14 cellular contexts compared by ENCODE assay signal in genomic region chr4:173518419-173519102, GRCh38. TPM values are rescaled to one million over a fixed set of nuclear protein-coding genes. Genes with fewer than 3 reads are reported as not detected.
DNase-seq lines count a peak whose midpoint lies in the region; ATAC-seq, FAIRE-seq and TF ChIP-seq lines count a peak whose summit lies in the region.
"Had no signal": no experiment of that assay in that cellular context is flagged by ENCODE, and none has a peak within 500 bp of the region (broad histone marks: within the 10 kb centered on the region; RNA-seq: fewer than 3 reads in every experiment).

No MANE protein-coding gene starts in this region.

- peaks cover 11 to 19% of the 10 kb centered on the region in 2 donors for H3K9me3 Mint-ChIP-seq in stimulated activated naive CD8-positive, alpha-beta T cell treated with anti-CD3 and anti-CD28 coated beads, Interleukin-15, amount 100 ng/mL, for 72 hours
- H3K9me3 Mint-ChIP-seq: activated T-cell treated with anti-CD3 and anti-CD28 coated beads, Interleukin-2, amount 50 U/mL, for 4 hours had no signal

- H3K36me3 ChIP-seq in bronchial epithelial cell (ENCODE audit: control insufficient read depth, insufficient read depth, low read length) = no peaks in the 10 kb centered on the region

- H3K27ac Mint-ChIP-seq in stimulated activated naive CD8-positive, alpha-beta T cell treated with anti-CD3 and anti-CD28 coated beads, Interleukin-15, amount 100 ng/mL, for 72 hours = no peak overlapping the region

- ATAC-seq in stimulated activated naive CD8-positive, alpha-beta T cell treated with anti-CD3 and anti-CD28 coated beads, Interleukin-15, amount 100 ng/mL, for 72 hours = no peak
- no peak for ATAC-seq in GM21367 (IDR thresholded peaks at IDR 0.05; ENCODE audit: unreplicated experiment)
- ATAC-seq: activated T-cell treated with anti-CD3 and anti-CD28 coated beads, Interleukin-2, amount 50 U/mL, for 4 hours had no signal

- H3K4me3 ChIP-seq in bronchial epithelial cell (ENCODE audit: low read depth, low read length) = no peak overlapping the region
- H3K4me3 ChIP-seq: mucosa of descending colon had no signal

- H3K4me1 Mint-ChIP-seq in stimulated activated naive CD8-positive, alpha-beta T cell treated with anti-CD3 and anti-CD28 coated beads, Interleukin-15, amount 100 ng/mL, for 72 hours = peaks cover 41% of the 10 kb centered on the region

- peaks cover 100% of the 10 kb centered on the region for H3K27me3 Mint-ChIP-seq in stimulated activated naive CD8-positive, alpha-beta T cell treated with anti-CD3 and anti-CD28 coated beads, Interleukin-15, amount 100 ng/mL, for 72 hours

- no peak for TF ChIP-seq CTCF in bronchial epithelial cell (IDR thresholded peaks at IDR 0.05; ENCODE audit: insufficient read depth, low read length, severe bottlenecking)

- no peak for FAIRE-seq in bronchial epithelial cell (lab: Jason Lieb, UNC)
- FAIRE-seq: colon, GM12891 had no signal

- peaks cover 62% of the 10 kb centered on the region for H3K27me3 ChIP-seq in bronchial epithelial cell (ENCODE audit: control insufficient read depth, insufficient read depth, low read length)

- H3K4me3 Mint-ChIP-seq in stimulated activated naive CD8-positive, alpha-beta T cell treated with anti-CD3 and anti-CD28 coated beads, Interleukin-15, amount 100 ng/mL, for 72 hours = peak overlapping the region; percentile 68 to 70
- H3K4me3 Mint-ChIP-seq: activated T-cell treated with anti-CD3 and anti-CD28 coated beads, Interleukin-2, amount 50 U/mL, for 4 hours had no signal

- DNase-seq in DMS53 (lab: John Stamatoyannopoulos, UW) (peak; percentile 8), DMS53 treated with DMSO at 0.1 percent for 48 hours (lab: John Stamatoyannopoulos, UW; ENCODE audit: unreplicated experiment) (no peak), bronchial epithelial cell (ENCODE audit: low read depth) (peak; percentile 3), left kidney (ENCODE audit: low read depth, low spot score) (peak; percentile 44), OCI-M1 (lab: John Stamatoyannopoulos, UW) (no peak), HK-2 (ENCODE audit: unreplicated experiment) (no peak)
- no peak for DNase-seq in stimulated activated naive CD8-positive, alpha-beta T cell treated with anti-CD3 and anti-CD28 coated beads, Interleukin-15, amount 100 ng/mL, for 72 hours
- DNase-seq: activated T-cell treated with anti-CD3 and anti-CD28 coated beads, Interleukin-2, amount 50 U/mL, for 4 hours; DMS 273 treated with DMSO at 0.1 percent for 48 hours; NCI-H1048 had no signal

RNA-seq across cellular contexts. Expression of gene HAND2, which starts 11.5 kb away (rescaled TPM):
- total RNA-seq in bronchial epithelial cell = 0.13 and 1.1 TPM in 2 replicates
- total RNA-seq: activated T-cell treated with anti-CD3 and anti-CD28 coated beads, Interleukin-2, amount 50 U/mL, for 4 hours had no signal

Comparison
In these comparisons a context has a peak if more than half of its experiments do, and no peak if none do; other contexts are left out.
1. DNase-seq: peak in DMS53 (single experiment), bronchial epithelial cell (single experiment) and left kidney (single experiment); none in DMS53 treated with DMSO at 0.1 percent for 48 hours (single experiment), stimulated activated naive CD8-positive, alpha-beta T cell treated with anti-CD3 and anti-CD28 coated beads, Interleukin-15, amount 100 ng/mL, for 72 hours (0 of 2), OCI-M1 (single experiment) and HK-2 (single experiment).